In the genomic region with DNA sequence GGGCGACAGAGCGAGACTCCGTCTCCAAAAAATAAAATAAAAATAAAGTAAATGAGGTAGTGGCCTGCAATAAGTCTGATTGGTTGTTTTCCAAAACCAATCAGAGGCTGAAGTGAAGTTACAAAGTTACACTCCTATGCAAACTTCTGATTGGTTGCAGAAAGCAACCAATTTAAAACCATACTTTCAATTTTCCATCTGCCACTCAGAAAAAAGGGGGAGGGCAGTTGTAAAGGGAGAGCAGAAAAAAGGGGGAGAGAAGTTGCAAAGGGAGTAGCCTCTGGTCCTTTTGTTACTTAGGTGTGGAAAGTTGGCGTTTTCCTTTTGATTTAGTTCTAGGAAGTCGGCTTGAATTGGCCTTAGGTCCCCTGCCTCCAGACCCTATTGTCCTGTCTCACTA, we compare ENCODE assay signal across 1 cellular context.
TF ChIP-seq lines count a peak whose summit lies in the region.

No MANE protein-coding gene starts in this region.

TF ChIP-seq in IMR-90, 13 proteins besides CTCF, POLR2A, EP300 and RAD21:
- TF ChIP-seq NFE2L2 (IDR thresholded peaks at IDR 0.05; ENCODE audit: low read depth, low read length) (no peak), SMC3 (IDR thresholded peaks at IDR 0.05; ENCODE audit: low read depth, low read length) (no peak), MAFK (IDR thresholded peaks at IDR 0.05; ENCODE audit: low read depth, low read length) (no peak), FOS (IDR thresholded peaks at IDR 0.05; ENCODE audit: low read depth, low read length) (no peak), MAZ (IDR thresholded peaks at IDR 0.05; ENCODE audit: borderline replicate concordance, low read depth, low read length) (no peak), CHD1 (IDR thresholded peaks at IDR 0.05; ENCODE audit: low read depth, low read length) (no peak), BHLHE40 (IDR thresholded peaks at IDR 0.05; ENCODE audit: low read depth, low read length) (no peak)
TF ChIP-seq in IMR-90: peak in this region for 0.
